ENCODE assay signal across 8 cellular contexts in genomic region chr11:74493816-74494630, GRCh38. TPM values are rescaled to one million over a fixed set of nuclear protein-coding genes. Genes with fewer than 3 reads are reported as not detected.
DNase-seq lines count a peak whose midpoint lies in the region; TF ChIP-seq lines count a peak whose summit lies in the region.

No MANE protein-coding gene starts in this region.

- peak; percentile 80 for DNase-seq in NCI-H1417 treated with DMSO at 0.1 percent for 48 hours (lab: John Stamatoyannopoulos, UW)
- no peak for DNase-seq in NCI-H1417 (lab: John Stamatoyannopoulos, UW)
- DNase-seq in MG63 = no peak
- DNase-seq in MCF 10A (ENCODE audit: unreplicated experiment) = peak; percentile 91
- no peak for DNase-seq in mesendoderm
- DNase-seq in vagina (ENCODE audit: extremely low spot score in 2 of 2) = no peak
- no peak for DNase-seq in HEK293T (ENCODE audit: extremely low spot score)
- DNase-seq in central memory CD4-positive, alpha-beta T cell = no peak

- no peaks in the 10 kb centered on the region for H3K9me3 Mint-ChIP-seq in MCF 10A (ENCODE audit: unreplicated experiment)

- no peaks in the 10 kb centered on the region for H3K36me3 ChIP-seq in MG63
- H3K36me3 ChIP-seq in mesendoderm (ENCODE audit: control insufficient read depth, insufficient read depth, low read length) = no peaks in the 10 kb centered on the region
- H3K36me3 ChIP-seq in vagina = no peaks in the 10 kb centered on the region

- H3K27ac ChIP-seq in mesendoderm (ENCODE audit: low read depth, low read length) (no peak overlapping the region), vagina (peak overlapping the region; percentile 98)

- H3K4me2 ChIP-seq in mesendoderm (ENCODE audit: low read length) = peak overlapping the region; percentile 52

- peaks cover 11% of the 10 kb centered on the region for H3K4me1 Mint-ChIP-seq in MCF 10A (ENCODE audit: insufficient read depth, unreplicated experiment)

- peak overlapping the region; percentile 63 for H3K9ac ChIP-seq in mesendoderm (ENCODE audit: low read length)

- H3K56ac ChIP-seq in mesendoderm (ENCODE audit: low read length) = peak overlapping the region; percentile 81

- H2BK5ac ChIP-seq in mesendoderm (ENCODE audit: low read length) = no peak overlapping the region

- H3K4me3 Mint-ChIP-seq in MCF 10A (ENCODE audit: unreplicated experiment) = peak overlapping the region; percentile 82

- H4K5ac ChIP-seq in mesendoderm (ENCODE audit: low read length) = no peak overlapping the region

- TF ChIP-seq CTCF in MCF 10A (IDR thresholded peaks at IDR 0.05; ENCODE audit: unreplicated experiment) (no peak), vagina (IDR thresholded peaks at IDR 0.05) (no peak)

- H4K8ac ChIP-seq in mesendoderm (ENCODE audit: low read depth, low read length) = peak overlapping the region; percentile 60

- H3K36me3 Mint-ChIP-seq in MCF 10A (ENCODE audit: insufficient read depth, unreplicated experiment) = no peaks in the 10 kb centered on the region

- H3K27ac Mint-ChIP-seq in MCF 10A (ENCODE audit: low read depth, unreplicated experiment) = peak overlapping the region; percentile 67

- peak overlapping the region; percentile 44 for H2AK5ac ChIP-seq in mesendoderm (ENCODE audit: low read length)

- BruUV-seq in MCF 10A (replicated peaks; lab: Mats Ljungman, UMichigan) = TSS peak; percentile 20

- no peak overlapping the region for H3K4ac ChIP-seq in mesendoderm (ENCODE audit: low read depth, low read length)

- no peaks in the 10 kb centered on the region for H3K9me3 ChIP-seq in MG63
- no peaks in the 10 kb centered on the region for H3K9me3 ChIP-seq in vagina

- no peak overlapping the region for H2BK15ac ChIP-seq in mesendoderm (replicated peaks; ENCODE audit: low read depth)

- intact Hi-C loops in MCF 10A (cut with micrococcal nuclease) (no loop called here), vagina (cut with DNase I) (no loop called here)

- POLR2A ChIA-PET in MCF 10A (lab: Yijun Ruan, JAX) = interaction anchor here (0.6 to 3.1 kb wide), 29 partner anchors 9 to 715 kb away, joined by 3 to 58 read pairs (median 4); partner anchors contain the start of genes C2CD3, COA4, PAAF1 and PGM2L1
- POLR2A ChIA-PET in HEK293T (lab: Yijun Ruan, JAX) = interaction anchor here (0.7 to 2.4 kb wide), 33 partner anchors 8 to 895 kb away, joined by 3 to 33 read pairs (median 6); partner anchors contain the start of genes PGM2L1, POLD3 and UCP2

- H3K27me3 ChIP-seq in MG63 = no peaks in the 10 kb centered on the region
- H3K27me3 ChIP-seq in mesendoderm (ENCODE audit: insufficient read depth, low read length, poor library complexity) = no peaks in the 10 kb centered on the region
- H3K27me3 ChIP-seq in vagina = no peaks in the 10 kb centered on the region

- no CpG with 5 or more reads among the region's 12 CpGs for WGBS in mesendoderm (ENCODE audit: extremely low coverage, insufficient coverage, low lambda C conversion rate)

- H3K27me3 Mint-ChIP-seq in MCF 10A (ENCODE audit: insufficient read depth, unreplicated experiment) = no peaks in the 10 kb centered on the region

- H3K23ac ChIP-seq in mesendoderm (ENCODE audit: low read length) = peak overlapping the region; percentile 96

- CTCF ChIA-PET in MCF 10A (lab: Yijun Ruan, JAX) (interaction anchor here (0.5 to 2.5 kb wide), 10 partner anchors 8 to 239 kb away, joined by 3 to 12 read pairs (median 4); no protein-coding TSS in a partner anchor), HEK293T (lab: Yijun Ruan, JAX) (interaction anchor here (0.6 to 1.5 kb wide), 4 partner anchors 10 to 130 kb away, joined by 3 to 5 read pairs (median 4); no protein-coding TSS in a partner anchor)

- peak overlapping the region; percentile 59 for H3K4me3 ChIP-seq in MG63
- no peak overlapping the region for H3K4me3 ChIP-seq in mesendoderm (ENCODE audit: low read length)
- peak overlapping the region; percentile 82 to 89 for H3K4me3 ChIP-seq in vagina

- TF ChIP-seq POLR2A in vagina (IDR thresholded peaks at IDR 0.05) = no peak

- H3K18ac ChIP-seq in mesendoderm (ENCODE audit: low read length) = peak overlapping the region; percentile 43

- peaks cover 5% of the 10 kb centered on the region for H3K4me1 ChIP-seq in mesendoderm (ENCODE audit: control insufficient read depth, low read depth, low read length)
- peaks cover 12% of the 10 kb centered on the region for H3K4me1 ChIP-seq in vagina

- H3K79me1 ChIP-seq in mesendoderm (ENCODE audit: low read length) = no peaks in the 10 kb centered on the region

- H2BK120ac ChIP-seq in mesendoderm (ENCODE audit: low read depth, low read length) = no peak overlapping the region

- no peaks in the 10 kb centered on the region for H3K79me2 ChIP-seq in mesendoderm (ENCODE audit: control insufficient read depth, insufficient read depth, low read length)

TF ChIP-seq in HEK293T, 16 proteins besides CTCF, POLR2A, EP300 and RAD21:
- TF ChIP-seq HDGF (IDR thresholded peaks at IDR 0.05; ENCODE audit: borderline replicate concordance) (no peak), FOXA1 (IDR thresholded peaks at IDR 0.05) (no peak)

RNA-seq across cellular contexts. Expression of gene LIPT2, which starts 0.5 kb away (rescaled TPM):
- total RNA-seq in MG63 (2014; rRNA removed; shearing (Covaris generic); ENCODE audit: low replicate concordance) = 2.1 and 5.3 TPM in 2 replicates
- 3.0 and 7.9 TPM in 2 replicates for total RNA-seq in MCF 10A (2022)
- 8.3 TPM for polyA plus RNA-seq in mesendoderm (2013, experiment 1 of 2)
- 9.1 TPM for polyA plus RNA-seq in mesendoderm (2013, experiment 2 of 2)
- total RNA-seq in vagina = 3.9 TPM

RNA-seq across cellular contexts. Expression of gene KCNE3, which starts 26.7 kb away (rescaled TPM):
- total RNA-seq in MG63 (2014; rRNA removed; shearing (Covaris generic); ENCODE audit: low replicate concordance) = 1.1 and 2.9 TPM in 2 replicates
- total RNA-seq in MCF 10A (2022) (not detected in 2 replicates), vagina (5.2 TPM)
- polyA plus RNA-seq in mesendoderm (2013, experiment 1 of 2) = 8.2 TPM
- 7.7 TPM for polyA plus RNA-seq in mesendoderm (2013, experiment 2 of 2)

Comparison
In these comparisons a context has a peak if more than half of its experiments do, and no peak if none do; other contexts are left out.
1. DNase-seq: peak in NCI-H1417 treated with DMSO at 0.1 percent for 48 hours (single experiment) and MCF 10A (single experiment); none in NCI-H1417 (0 of 3), MG63 (single experiment), mesendoderm (single experiment), vagina (0 of 2), HEK293T (single experiment) and central memory CD4-positive, alpha-beta T cell (single experiment).